ENCODE assay signal across 2 cellular contexts in genomic region chr14:95533822-95534221, GRCh38.
TF ChIP-seq lines count a peak whose summit lies in the region.

No MANE protein-coding gene starts in this region.

TF ChIP-seq in A549, 52 proteins besides CTCF, POLR2A, EP300 and RAD21:
- no peak for TF ChIP-seq USF2 (IDR thresholded peaks at IDR 0.05)
- no peak for TF ChIP-seq ATOH8 (CRISPR knock-in tag; IDR thresholded peaks at IDR 0.05; ENCODE audit: low read depth)
- TF ChIP-seq MAZ (IDR thresholded peaks at IDR 0.05; ENCODE audit: borderline replicate concordance, low read depth, low read length): no peak
- no peak for TF ChIP-seq ZC3H11A (IDR thresholded peaks at IDR 0.05)
- TF ChIP-seq CHD4 (IDR thresholded peaks at IDR 0.05; ENCODE audit: borderline replicate concordance): no peak
- TF ChIP-seq HOXB13 (CRISPR knock-in tag; IDR thresholded peaks at IDR 0.05; ENCODE audit: low read depth): no peak
- TF ChIP-seq ESRRA (IDR thresholded peaks at IDR 0.05; ENCODE audit: borderline replicate concordance, low read length): no peak
- TF ChIP-seq JUN (IDR thresholded peaks at IDR 0.05): no peak
- no peak for TF ChIP-seq TFCP2L1 (CRISPR knock-in tag; IDR thresholded peaks at IDR 0.05)
- no peak for TF ChIP-seq HMGXB4 (CRISPR knock-in tag; IDR thresholded peaks at IDR 0.05; ENCODE audit: borderline replicate concordance)
- TF ChIP-seq ZSCAN20 (CRISPR knock-in tag; IDR thresholded peaks at IDR 0.05): no peak
- no peak for TF ChIP-seq RFX5 (IDR thresholded peaks at IDR 0.05)
- TF ChIP-seq FOSB (CRISPR knock-in tag; IDR thresholded peaks at IDR 0.05): no peak
- TF ChIP-seq FOXS1 (CRISPR knock-in tag; IDR thresholded peaks at IDR 0.05): no peak
- TF ChIP-seq JUNB (IDR thresholded peaks at IDR 0.05): no peak
- no peak for TF ChIP-seq NPAS2 (CRISPR knock-in tag; IDR thresholded peaks at IDR 0.05; ENCODE audit: borderline replicate concordance)
- TF ChIP-seq BCL3 (IDR thresholded peaks at IDR 0.05): no peak
- TF ChIP-seq HOXA7 (CRISPR knock-in tag; IDR thresholded peaks at IDR 0.05): no peak
TF ChIP-seq in A549: peak in this region for 0.

TF ChIP-seq in GM12878, 131 proteins besides CTCF, POLR2A, EP300 and RAD21:
- TF ChIP-seq BACH1 (IDR thresholded peaks at IDR 0.05; ENCODE audit: borderline replicate concordance) (0 out of 2 replicates have a peak, but pooled peaks have one; percentile 15), FOXM1 (IDR thresholded peaks at IDR 0.05; ENCODE audit: low read depth, low read length) (no peak), CEBPB (IDR thresholded peaks at IDR 0.05; ENCODE audit: borderline replicate concordance in 1 of 2, low read depth in 2 of 2, low read length in 2 of 2) (no peak), RBBP5 (conservative IDR thresholded peaks at IDR 0.05) (no peak), ETV6 (conservative IDR thresholded peaks at IDR 0.05 in 1 of 2, IDR thresholded peaks at IDR 0.05 in 1 of 2; ENCODE audit: borderline replicate concordance in 1 of 2, low read depth in 1 of 2) (no peak)
